18 cellular contexts compared by ENCODE assay signal in genomic region chr5:136114406-136115132, GRCh38.
"Had no signal": no experiment of that assay in that cellular context is flagged by ENCODE, and none has a peak within 500 bp of the region (broad histone marks: within the 10 kb centered on the region; RNA-seq: fewer than 3 reads in every experiment).

No MANE protein-coding gene starts in this region.

- H3K36me3 ChIP-seq: heart left ventricle, neutrophil, right lobe of liver, tibial nerve, upper lobe of right lung, vagina had no signal

- ATAC-seq: effector memory CD8-positive, alpha-beta T cell; heart left ventricle; mucosa of descending colon; naive thymus-derived CD8-positive, alpha-beta T cell; psoas muscle; right lobe of liver; upper lobe of right lung had no signal

- H3K4me1 ChIP-seq: heart left ventricle, psoas muscle, right lobe of liver, tibial nerve, upper lobe of right lung had no signal

- H3K27me3 ChIP-seq: heart left ventricle, right lobe of liver, tibial nerve, upper lobe of right lung, vagina had no signal

- H3K4me3 ChIP-seq: heart left ventricle, mucosa of descending colon, psoas muscle, right lobe of liver, tibial nerve, upper lobe of right lung, vagina had no signal

- H3K27ac ChIP-seq: heart left ventricle, neutrophil, psoas muscle, right lobe of liver, tibial nerve, upper lobe of right lung, vagina had no signal

- DNase-seq: effector memory CD8-positive, alpha-beta T cell; erythroblast; foreskin melanocyte; heart left ventricle; hippocampal formation; kidney glomerular epithelial cell; mucosa of descending colon; naive thymus-derived CD8-positive, alpha-beta T cell; psoas muscle; retina; right lobe of liver; stimulated activated CD4-positive, alpha-beta T cell treated with anti-CD3 and anti-CD28 coated beads, Interleukin-4, amount 100 ng/mL, for 1 hour; stimulated activated CD8-positive, alpha-beta memory T cell treated with anti-CD3 and anti-CD28 coated beads, Interleukin-4, amount 100 ng/mL, for 48 hours; stimulated activated naive CD8-positive, alpha-beta T cell treated with anti-CD3 and anti-CD28 coated beads, Interleukin-15, Interleukin-2, amounts not matched to agents 100 U/mL and 50 U/mL, for 24 hours; upper lobe of right lung had no signal

- H3K9me3 ChIP-seq: heart left ventricle, mucosa of descending colon, neutrophil, psoas muscle, right lobe of liver, tibial nerve, upper lobe of right lung, vagina had no signal
